11 cellular contexts compared by ENCODE assay signal in genomic region chrX:97123001-97123400, GRCh38.
"Had no signal": no experiment of that assay in that cellular context is flagged by ENCODE, and none has a peak within 500 bp of the region (broad histone marks: within the 10 kb centered on the region; RNA-seq: fewer than 3 reads in every experiment).

No MANE protein-coding gene starts in this region.

- H3K4me3 ChIP-seq: GM23248, GM23338, HAP-1 had no signal

- ATAC-seq: GM23338, HCT116 had no signal

- DNase-seq: GM23248, GOT3, H7, H9, HCEC 1CT, HFFc6 had no signal

- FAIRE-seq: H1, H54 had no signal

- H3K4me2 ChIP-seq: GM23338 had no signal

- H3K27ac ChIP-seq: GM23248 had no signal

- H3K9me3 ChIP-seq: HAP-1 had no signal

- H3K36me3 ChIP-seq: HAP-1 had no signal
